19 cellular contexts compared by ENCODE assay signal in genomic region chr2:205456682-205457081, GRCh38.
DNase-seq lines count a peak whose midpoint lies in the region; FAIRE-seq and TF ChIP-seq lines count a peak whose summit lies in the region.
"Had no signal": no experiment of that assay in that cellular context is flagged by ENCODE, and none has a peak within 500 bp of the region (broad histone marks: within the 10 kb centered on the region; RNA-seq: fewer than 3 reads in every experiment).

No MANE protein-coding gene starts in this region.

- H3K9me3 ChIP-seq in small intestine (ENCODE audit: control insufficient read depth, low read depth), result no peaks in the 10 kb centered on the region
- H3K9me3 ChIP-seq: BE2C; BLaER1 treated with 17β-estradiol and CSF1 and Interleukin-3, amounts not matched to agents 10 nM and 100 nM had no signal

- no peaks in the 10 kb centered on the region for H3K27me3 Mint-ChIP-seq in Calu3 (ENCODE audit: unreplicated experiment)

- no peaks in the 10 kb centered on the region for H3K36me3 Mint-ChIP-seq in Calu3 (ENCODE audit: insufficient read depth, unreplicated experiment)
- H3K36me3 Mint-ChIP-seq: CD14-positive monocyte; CD8-positive, alpha-beta memory T cell had no signal

- CTCF ChIA-PET in Calu3 (lab: Charles Lee), result no interaction called here

- H3K36me3 ChIP-seq in small intestine (ENCODE audit: control insufficient read depth in 2 of 2, insufficient read depth in 2 of 2, low read length in 2 of 2), result no peaks in the 10 kb centered on the region
- H3K36me3 ChIP-seq: BE2C; BLaER1 treated with 17β-estradiol and CSF1 and Interleukin-3, amounts not matched to agents 10 nM and 100 nM had no signal

- H3K4me1 ChIP-seq in small intestine (ENCODE audit: control insufficient read depth in 2 of 2, insufficient read depth in 1 of 2, low read depth in 1 of 2, low read length in 1 of 2), result no peaks in the 10 kb centered on the region

- H3K27ac Mint-ChIP-seq in Calu3 (ENCODE audit: unreplicated experiment), result no peak overlapping the region
- H3K27ac Mint-ChIP-seq: CD14-positive monocyte; CD4-positive, alpha-beta T cell; CD8-positive, alpha-beta memory T cell; GM23338; H9 had no signal

- WGBS in small intestine, 3 donors, result 94 to 96% (median 94%) methylated on average over 1 of the region's 1 CpG

- intact Hi-C loops in Calu3 (cut with micrococcal nuclease; ENCODE audit: unreplicated experiment), result no loop called here

- no peak for TF ChIP-seq CTCF in Calu3 (IDR thresholded peaks at IDR 0.05; ENCODE audit: unreplicated experiment)

- no peak overlapping the region for H3K4me3 ChIP-seq in small intestine (ENCODE audit: low read depth in 1 of 2, low read length in 2 of 2)
- H3K4me3 ChIP-seq: BLaER1 treated with 17β-estradiol and CSF1 and Interleukin-3, amounts not matched to agents 10 nM and 100 nM; GM12878; GM23338 had no signal

- no peaks in the 10 kb centered on the region for H3K4me1 Mint-ChIP-seq in Calu3 (ENCODE audit: low read depth, unreplicated experiment)
- H3K4me1 Mint-ChIP-seq: CD14-positive monocyte; CD8-positive, alpha-beta memory T cell had no signal

- H3K4me3 Mint-ChIP-seq in Calu3 (ENCODE audit: low read depth, unreplicated experiment), result no peak overlapping the region
- H3K4me3 Mint-ChIP-seq: CD14-positive monocyte; CD4-positive, alpha-beta T cell; CD8-positive, alpha-beta memory T cell; GM23338; H9 had no signal

- no peak overlapping the region for H3K27ac ChIP-seq in small intestine (ENCODE audit: low read depth in 1 of 2, low read length in 1 of 2)
- H3K27ac ChIP-seq: BLaER1 treated with 17β-estradiol and CSF1 and Interleukin-3, amounts not matched to agents 10 nM and 100 nM had no signal

- FAIRE-seq in RCC 7860 (lab: Jason Lieb, UNC), result peak; percentile 90
- FAIRE-seq in colon (lab: Jason Lieb, UNC), result peak; percentile 93
- peak; percentile 43 for FAIRE-seq in islet of Langerhans (lab: Jason Lieb, UNC)
- FAIRE-seq in small intestine (lab: Jason Lieb, UNC), result peak; percentile 97
- FAIRE-seq: GM12878 had no signal

- BruUV-seq in Calu3 (replicated peaks; lab: Mats Ljungman, UMichigan), result no TSS peak

- DNase-seq in RCC 7860 (ENCODE audit: low spot score), result no peak
- no peak for DNase-seq in small intestine
- no peak for DNase-seq in Calu3
- DNase-seq in cerebellar cortex (ENCODE audit: low spot score), result no peak
- DNase-seq in AG08395 (ENCODE audit: low spot score), result no peak
- no peak for DNase-seq in GM03348 (ENCODE audit: low spot score)
- DNase-seq: AML-193; BE2C; CD4-positive, alpha-beta T cell; CD8-positive, alpha-beta memory T cell; DMS53; DMS79 treated with DMSO at 0.1 percent for 48 hours; H9 had no signal

- H3K9me3 Mint-ChIP-seq in Calu3 (ENCODE audit: low read depth, unreplicated experiment), result no peaks in the 10 kb centered on the region
- H3K9me3 Mint-ChIP-seq: CD4-positive, alpha-beta T cell; GM23338; H9 had no signal

- no peaks in the 10 kb centered on the region for H3K27me3 ChIP-seq in small intestine (ENCODE audit: control insufficient read depth in 2 of 2, insufficient read depth in 2 of 2, low read length in 2 of 2)
- H3K27me3 ChIP-seq: BE2C; BLaER1 treated with 17β-estradiol and CSF1 and Interleukin-3, amounts not matched to agents 10 nM and 100 nM had no signal
